8 cellular contexts compared by ENCODE assay signal in genomic region chr2:156322103-156322671, GRCh38. TPM values are rescaled to one million over a fixed set of nuclear protein-coding genes. Genes with fewer than 3 reads are reported as not detected.
DNase-seq lines count a peak whose midpoint lies in the region; ATAC-seq and TF ChIP-seq lines count a peak whose summit lies in the region.

No MANE protein-coding gene starts in this region.

- H3K27ac Mint-ChIP-seq in activated CD8-positive, alpha-beta T cell treated with anti-CD3 and anti-CD28 coated beads, Interleukin-2, amount 10 ng/mL, durations not matched to agents 7 days and 5 days: peak overlapping the region; percentile 28
- no peak overlapping the region for H3K27ac Mint-ChIP-seq in Caco-2 (ENCODE audit: unreplicated experiment)

- H3K4me1 Mint-ChIP-seq in activated CD8-positive, alpha-beta T cell treated with anti-CD3 and anti-CD28 coated beads, Interleukin-2, amount 10 ng/mL, durations not matched to agents 7 days and 5 days (ENCODE audit: low read depth): peaks cover 37% of the 10 kb centered on the region
- H3K4me1 Mint-ChIP-seq in Caco-2 (ENCODE audit: low read depth, unreplicated experiment): no peaks in the 10 kb centered on the region

- H3K36me3 ChIP-seq in mucosa of descending colon (ENCODE audit: low read depth) (no peaks in the 10 kb centered on the region), Caco-2 (ENCODE audit: control insufficient read depth, insufficient read depth, low read length) (no peaks in the 10 kb centered on the region)

- no peaks in the 10 kb centered on the region for H3K27me3 ChIP-seq in Caco-2 (replicated peaks; ENCODE audit: control insufficient read depth, insufficient read depth, low read length)

- no TSS peak for BruUV-seq in Caco-2 (replicated peaks; lab: Mats Ljungman, UMichigan)

- POLR2A ChIA-PET in activated CD8-positive, alpha-beta T cell treated with anti-CD3 and anti-CD28 coated beads, Interleukin-2, amount 10 ng/mL, durations not matched to agents 7 days and 5 days (lab: Charles Lee): no interaction called here
- POLR2A ChIA-PET in Caco-2 (lab: Charles Lee): no interaction called here

- ATAC-seq in GM21825 (IDR thresholded peaks at IDR 0.05; ENCODE audit: unreplicated experiment) (peak; percentile 78), mucosa of descending colon (peak; percentile 60)
- peak; percentile 55 for ATAC-seq in activated CD8-positive, alpha-beta T cell treated with anti-CD3 and anti-CD28 coated beads, Interleukin-2, amount 10 ng/mL, durations not matched to agents 7 days and 5 days

- intact Hi-C loops in mucosa of descending colon (cut with DNase I, micrococcal nuclease): no loop called here
- intact Hi-C loops in Caco-2 (cut with micrococcal nuclease; ENCODE audit: unreplicated experiment): no loop called here

- peak overlapping the region; percentile 37 for H3K4me3 Mint-ChIP-seq in activated CD8-positive, alpha-beta T cell treated with anti-CD3 and anti-CD28 coated beads, Interleukin-2, amount 10 ng/mL, durations not matched to agents 7 days and 5 days
- H3K4me3 Mint-ChIP-seq in Caco-2 (ENCODE audit: unreplicated experiment): no peak overlapping the region

- H3K9me3 ChIP-seq in mucosa of descending colon (no peaks in the 10 kb centered on the region), Caco-2 (no peaks in the 10 kb centered on the region)

- H3K36me3 Mint-ChIP-seq in activated CD8-positive, alpha-beta T cell treated with anti-CD3 and anti-CD28 coated beads, Interleukin-2, amount 10 ng/mL, durations not matched to agents 7 days and 5 days (ENCODE audit: low read depth): peaks cover 8% of the 10 kb centered on the region
- no peaks in the 10 kb centered on the region for H3K36me3 Mint-ChIP-seq in Caco-2 (ENCODE audit: insufficient read depth, unreplicated experiment)

- no peak overlapping the region for H3K4me3 ChIP-seq in mucosa of descending colon
- no peak overlapping the region for H3K4me3 ChIP-seq in Caco-2 (ENCODE audit: low read depth, low read length)

- peaks cover 76% of the 10 kb centered on the region for H3K27me3 Mint-ChIP-seq in activated CD8-positive, alpha-beta T cell treated with anti-CD3 and anti-CD28 coated beads, Interleukin-2, amount 10 ng/mL, durations not matched to agents 7 days and 5 days (ENCODE audit: low read depth)
- H3K27me3 Mint-ChIP-seq in Caco-2 (ENCODE audit: insufficient read depth, unreplicated experiment): peaks cover 6% of the 10 kb centered on the region

- H3K9me3 Mint-ChIP-seq in activated CD8-positive, alpha-beta T cell treated with anti-CD3 and anti-CD28 coated beads, Interleukin-2, amount 10 ng/mL, durations not matched to agents 7 days and 5 days (ENCODE audit: insufficient read depth): no peaks in the 10 kb centered on the region
- peaks cover 10% of the 10 kb centered on the region for H3K9me3 Mint-ChIP-seq in Caco-2 (ENCODE audit: unreplicated experiment)

- CTCF ChIA-PET in activated CD8-positive, alpha-beta T cell treated with anti-CD3 and anti-CD28 coated beads, Interleukin-2, amount 10 ng/mL, durations not matched to agents 7 days and 5 days (lab: Charles Lee): interaction anchor here (1.4 to 2.3 kb wide), 2 partner anchors 13 to 267 kb away, joined by 3 to 5 read pairs; no protein-coding TSS in a partner anchor
- CTCF ChIA-PET in Caco-2 (lab: Charles Lee): no interaction called here

- no peak for TF ChIP-seq CTCF in mucosa of descending colon (IDR thresholded peaks at IDR 0.05)
- TF ChIP-seq CTCF in Caco-2 (IDR thresholded peaks at IDR 0.05; ENCODE audit: insufficient read depth in 1 of 2, low read depth in 1 of 2, low read length in 1 of 2, severe bottlenecking in 1 of 2, unreplicated experiment in 1 of 2): no peak

- DNase-seq in EH (ENCODE audit: low read depth): peak; percentile 4
- DNase-seq in activated CD8-positive, alpha-beta T cell treated with anti-CD3 and anti-CD28 coated beads, Interleukin-2, amount 10 ng/mL, durations not matched to agents 7 days and 5 days: no peak
- DNase-seq in mucosa of descending colon: peak in 2 of 3 donors; percentile 56 to 60
- no peak for DNase-seq in AG08395 (ENCODE audit: low spot score)
- DNase-seq in Caco-2: no peak
- DNase-seq in NCI-H2196 treated with DMSO at 0.1 percent for 48 hours (lab: John Stamatoyannopoulos, UW; ENCODE audit: unreplicated experiment): no peak
- DNase-seq in A172 (ENCODE audit: low spot score): no peak

- H3K4me1 ChIP-seq in mucosa of descending colon (ENCODE audit: low read depth) (peaks cover 11% of the 10 kb centered on the region), Caco-2 (no peaks in the 10 kb centered on the region)

RNA-seq across cellular contexts. Expression of gene NR4A2, which starts 10.3 kb away (rescaled TPM):
- total RNA-seq in activated CD8-positive, alpha-beta T cell treated with anti-CD3 and anti-CD28 coated beads, Interleukin-2, amount 10 ng/mL, durations not matched to agents 7 days and 5 days: 1 to 10 TPM; 1.9 to 2.0 TPM
- 10 to 100 TPM in 1 of 3 donors, 1 to 10 TPM in 2; 2.9 to 10.4 (median 3.0) TPM for total RNA-seq in mucosa of descending colon
- total RNA-seq in Caco-2 (2022): 0.91 and 0.97 TPM in 2 replicates
- total RNA-seq in A172 (2014; rRNA removed; shearing (Covaris generic)): 0.10 TPM in 2 replicates

Comparison
In these comparisons a context has a peak if more than half of its experiments do, and no peak if none do; other contexts are left out.
1. DNase-seq: peak in EH (single experiment) and mucosa of descending colon (2 of 3); none in activated CD8-positive, alpha-beta T cell treated with anti-CD3 and anti-CD28 coated beads, Interleukin-2, amount 10 ng/mL, durations not matched to agents 7 days and 5 days (single experiment), AG08395 (single experiment), Caco-2 (0 of 2), NCI-H2196 treated with DMSO at 0.1 percent for 48 hours (single experiment) and A172 (single experiment).
2. Peak in every context shown above with its lines, with median percentiles within 50 percentile points of each other: ATAC-seq.